ENCODE assay signal across 1 cellular context in the genomic region with DNA sequence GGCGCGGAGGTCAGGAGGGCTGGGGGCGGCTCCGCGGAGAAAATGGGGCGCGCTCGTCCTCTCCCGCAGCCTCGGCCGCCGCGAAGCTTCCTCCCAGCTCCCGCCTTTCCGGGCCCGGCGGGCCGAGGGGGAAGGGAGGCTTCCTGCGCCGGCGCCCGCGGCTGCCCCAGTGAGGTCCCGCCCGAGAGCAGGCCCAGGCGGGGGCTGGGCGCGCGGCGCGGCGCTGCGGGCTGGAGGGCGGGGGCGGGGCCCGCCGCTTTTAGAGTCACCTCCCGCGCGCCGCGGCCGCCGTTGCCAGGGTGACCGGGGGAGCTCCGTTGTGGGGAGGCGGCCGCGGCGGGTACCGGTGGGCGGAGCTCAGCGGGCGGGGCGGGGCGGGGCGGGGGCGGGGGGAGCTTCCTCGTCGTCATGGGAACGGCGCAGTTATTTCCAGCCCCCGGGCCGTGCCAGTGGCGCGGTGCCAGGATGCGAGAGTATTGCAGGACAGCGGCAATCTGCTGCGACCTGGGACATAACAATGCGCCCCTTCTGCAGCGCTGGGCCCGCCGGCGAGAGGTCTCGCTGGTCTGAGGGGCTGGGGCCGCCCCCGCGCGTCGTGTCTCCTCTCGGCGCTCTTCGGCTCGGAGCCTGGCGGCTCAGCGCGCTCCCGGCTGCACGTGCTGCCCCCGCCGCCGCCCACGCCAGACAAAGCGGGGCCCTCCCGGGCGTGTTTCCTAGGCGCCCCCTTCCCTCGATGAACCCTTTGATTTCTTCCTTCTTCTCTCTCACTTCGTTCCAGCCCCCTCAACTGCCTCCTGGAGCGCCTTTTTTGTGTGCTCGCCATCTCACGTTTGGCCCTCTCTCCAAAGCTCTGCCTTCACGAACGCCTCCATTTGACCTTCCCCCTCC.
A peak's percentile ranks its signal among the peaks of the same experiment; 100 is the strongest.
TF ChIP-seq lines count a peak whose summit lies in the region.

No MANE protein-coding gene starts in this region.

TF ChIP-seq in GM12878, 131 proteins besides CTCF, POLR2A, EP300 and RAD21 (continued from another document and continues in another):
- TF ChIP-seq PRDM15 (CRISPR knock-in tag; IDR thresholded peaks at IDR 0.05) = no peak
- TF ChIP-seq BHLHE40 (IDR thresholded peaks at IDR 0.05; ENCODE audit: borderline replicate concordance in 1 of 2, low read depth in 2 of 2, low read length in 1 of 2) = peak; percentile 93 to 98
- no peak for TF ChIP-seq MEF2B (IDR thresholded peaks at IDR 0.05; ENCODE audit: partially characterized antibody, poor library complexity, severe bottlenecking)
- TF ChIP-seq MTA3 (IDR thresholded peaks at IDR 0.05; ENCODE audit: borderline replicate concordance, low read length) = no peak
- TF ChIP-seq ASH2L (IDR thresholded peaks at IDR 0.05; ENCODE audit: borderline replicate concordance, low read depth) = no peak
- no peak for TF ChIP-seq NFYA (IDR thresholded peaks at IDR 0.05; ENCODE audit: borderline replicate concordance, low read depth, low read length)
- TF ChIP-seq TBL1XR1 (IDR thresholded peaks at IDR 0.05; ENCODE audit: low read depth, low read length) = no peak
- TF ChIP-seq SIN3A (IDR thresholded peaks at IDR 0.05; ENCODE audit: low read depth, low read length) = no peak
- no peak for TF ChIP-seq ZBTB11 (CRISPR knock-in tag; IDR thresholded peaks at IDR 0.05)
- TF ChIP-seq HSF1 (IDR thresholded peaks at IDR 0.05; ENCODE audit: low read depth, low read length) = no peak
- no peak for TF ChIP-seq CREB1 (IDR thresholded peaks at IDR 0.05; ENCODE audit: low read depth)
- no peak for TF ChIP-seq POLR2AphosphoS5 (IDR thresholded peaks at IDR 0.05; ENCODE audit: low read length)
- no peak for TF ChIP-seq ZNF24 (IDR thresholded peaks at IDR 0.05)
- no peak for TF ChIP-seq TCF7 (IDR thresholded peaks at IDR 0.05; ENCODE audit: borderline replicate concordance)
- no peak for TF ChIP-seq ATF3 (IDR thresholded peaks at IDR 0.05; ENCODE audit: borderline replicate concordance, extremely low read depth, low read depth, low read length)
- peak; percentile 28; the same call in 1 of the 2 replicates for TF ChIP-seq RB1 (IDR thresholded peaks at IDR 0.05; ENCODE audit: borderline replicate concordance)
- TF ChIP-seq HCFC1 (IDR thresholded peaks at IDR 0.05; ENCODE audit: low read length) = no peak
- TF ChIP-seq, protein P1, sequence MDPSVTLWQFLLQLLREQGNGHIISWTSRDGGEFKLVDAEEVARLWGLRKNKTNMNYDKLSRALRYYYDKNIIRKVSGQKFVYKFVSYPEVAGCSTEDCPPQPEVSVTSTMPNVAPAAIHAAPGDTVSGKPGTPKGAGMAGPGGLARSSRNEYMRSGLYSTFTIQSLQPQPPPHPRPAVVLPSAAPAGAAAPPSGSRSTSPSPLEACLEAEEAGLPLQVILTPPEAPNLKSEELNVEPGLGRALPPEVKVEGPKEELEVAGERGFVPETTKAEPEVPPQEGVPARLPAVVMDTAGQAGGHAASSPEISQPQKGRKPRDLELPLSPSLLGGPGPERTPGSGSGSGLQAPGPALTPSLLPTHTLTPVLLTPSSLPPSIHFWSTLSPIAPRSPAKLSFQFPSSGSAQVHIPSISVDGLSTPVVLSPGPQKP (IDR thresholded peaks at IDR 0.05; ENCODE audit: low read depth, low read length) = no peak
- TF ChIP-seq TAF1 (IDR thresholded peaks at IDR 0.05; ENCODE audit: borderline replicate concordance, low read depth, low read length) = peak; percentile 46; the same call in 1 of the 2 replicates
- no peak for TF ChIP-seq SMAD1 (IDR thresholded peaks at IDR 0.05; ENCODE audit: low read depth, partially characterized antibody)
- TF ChIP-seq SPI1 (IDR thresholded peaks at IDR 0.05; ENCODE audit: borderline replicate concordance, insufficient read depth, low read depth, low read length) = no peak
- no peak for TF ChIP-seq KDM1A (IDR thresholded peaks at IDR 0.05; ENCODE audit: borderline replicate concordance)
- TF ChIP-seq PAX5 (IDR thresholded peaks at IDR 0.05; ENCODE audit: borderline replicate concordance, low read depth, low read length) = no peak
- TF ChIP-seq PBX3 (IDR thresholded peaks at IDR 0.05; ENCODE audit: insufficient replicate concordance, low read depth, low read length) = no peak
- TF ChIP-seq REST (IDR thresholded peaks at IDR 0.05; ENCODE audit: low read depth, low read length) = no peak
- peak; percentile 32; the same call in 1 of the 2 replicates for TF ChIP-seq BACH1 (IDR thresholded peaks at IDR 0.05; ENCODE audit: borderline replicate concordance)
- no peak for TF ChIP-seq MYB (IDR thresholded peaks at IDR 0.05; ENCODE audit: borderline replicate concordance, low read depth, low read length)
- TF ChIP-seq ATF2 (IDR thresholded peaks at IDR 0.05; ENCODE audit: low read length) = no peak
- no peak for TF ChIP-seq USF1 (IDR thresholded peaks at IDR 0.05; ENCODE audit: borderline replicate concordance, extremely low read length, insufficient read depth, low read depth, low read length)
- peak; percentile 81 for TF ChIP-seq IKZF1 (conservative IDR thresholded peaks at IDR 0.05)
- no peak for TF ChIP-seq HDAC6 (IDR thresholded peaks at IDR 0.05; ENCODE audit: unreplicated experiment)
- peak; percentile 74 for TF ChIP-seq NR2F1 (conservative IDR thresholded peaks at IDR 0.05)
- TF ChIP-seq DPF2 (IDR thresholded peaks at IDR 0.05) = peak; percentile 76
